ENCODE assay signal across 9 cellular contexts in genomic region chr2:198309673-198310280, GRCh38.
DNase-seq lines count a peak whose midpoint lies in the region; ATAC-seq and TF ChIP-seq lines count a peak whose summit lies in the region.
"Had no signal": no experiment of that assay in that cellular context is flagged by ENCODE, and none has a peak within 500 bp of the region (broad histone marks: within the 10 kb centered on the region; RNA-seq: fewer than 3 reads in every experiment).

No MANE protein-coding gene starts in this region.

- H3K9me3 Mint-ChIP-seq in mesothelial cell of epicardium = no peaks in the 10 kb centered on the region
- H3K9me3 Mint-ChIP-seq: activated naive CD4-positive, alpha-beta T cell treated with anti-CD3 and anti-CD28 coated beads, Interleukin-2, amount 50 U/mL, for 72 hours had no signal

- no peak overlapping the region for H3K27ac Mint-ChIP-seq in mesothelial cell of epicardium
- H3K27ac Mint-ChIP-seq: activated naive CD4-positive, alpha-beta T cell treated with anti-CD3 and anti-CD28 coated beads, Interleukin-2, amount 50 U/mL, for 72 hours had no signal

- peaks cover 51% of the 10 kb centered on the region for H3K27me3 Mint-ChIP-seq in mesothelial cell of epicardium (ENCODE audit: low read depth)

- no peaks in the 10 kb centered on the region for H3K36me3 Mint-ChIP-seq in mesothelial cell of epicardium
- H3K36me3 Mint-ChIP-seq: activated naive CD4-positive, alpha-beta T cell treated with anti-CD3 and anti-CD28 coated beads, Interleukin-2, amount 50 U/mL, for 72 hours had no signal

- H3K4me1 Mint-ChIP-seq in mesothelial cell of epicardium = no peaks in the 10 kb centered on the region

- no peak overlapping the region for H3K27ac ChIP-seq in VCaP

- DNase-seq in DMS153 (lab: John Stamatoyannopoulos, UW) (peak; percentile 12), NCI-H1694 treated with DMSO at 0.1 percent for 48 hours (lab: John Stamatoyannopoulos, UW) (peak; percentile 44), choroid plexus epithelial cell (ENCODE audit: low read depth) (peak; percentile 66), mesothelial cell of epicardium (ENCODE audit: low spot score in 2 of 2, unreplicated experiment in 2 of 2) (peak in 1 of 2 experiments; percentile 58)
- peak; percentile 64 for DNase-seq in stimulated activated naive CD8-positive, alpha-beta T cell treated with anti-CD3 and anti-CD28 coated beads, Interleukin-15, Interleukin-2, amounts not matched to agents 100 U/mL and 50 U/mL, for 24 hours

- H3K4me3 Mint-ChIP-seq in mesothelial cell of epicardium = no peak overlapping the region

- ATAC-seq in GM21825 (IDR thresholded peaks at IDR 0.05; ENCODE audit: unreplicated experiment) (peak; percentile 64), HG02642 (IDR thresholded peaks at IDR 0.05; ENCODE audit: poor library complexity, unreplicated experiment) (no peak)
- ATAC-seq in stimulated activated naive CD8-positive, alpha-beta T cell treated with anti-CD3 and anti-CD28 coated beads, Interleukin-15, Interleukin-2, amounts not matched to agents 100 U/mL and 50 U/mL, for 24 hours = no peak

- no peak overlapping the region for H3K4me3 ChIP-seq in choroid plexus epithelial cell (ENCODE audit: low read depth, low read length)

- TF ChIP-seq CTCF in VCaP (conservative IDR thresholded peaks at IDR 0.05) (peak; percentile 94), choroid plexus epithelial cell (conservative IDR thresholded peaks at IDR 0.05; ENCODE audit: low read depth, low read length) (peak; percentile 86), mesothelial cell of epicardium (IDR thresholded peaks at IDR 0.05; ENCODE audit: unreplicated experiment) (peak; percentile 93)
